In the genomic region with DNA sequence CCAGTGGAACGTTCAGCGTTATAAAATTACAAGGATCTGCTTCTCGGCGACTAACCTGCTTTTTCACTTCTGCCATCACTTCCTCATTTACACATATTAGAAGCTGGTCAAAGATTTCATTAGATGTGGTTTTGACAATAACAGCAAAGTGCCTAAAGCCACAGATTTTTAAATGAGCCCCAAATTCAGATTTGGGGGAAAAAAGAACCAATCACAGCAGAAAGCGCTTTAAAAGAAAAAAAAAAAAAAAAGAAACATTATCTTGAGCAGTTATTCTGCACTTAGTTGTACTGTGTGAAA, we compare ENCODE assay signal across 8 cellular contexts.
DNase-seq lines count a peak whose midpoint lies in the region; ATAC-seq lines count a peak whose summit lies in the region.

No MANE protein-coding gene starts in this region.

- no peaks in the 10 kb centered on the region for H3K27me3 Mint-ChIP-seq in dendritic cell treated with granulocyte-macrophage colony-stimulating factor and Interleukin-4, amounts not matched to agents 40 ng/mL and 50 ng/mL, for 4 days
- peaks cover 11% of the 10 kb centered on the region for H3K27me3 Mint-ChIP-seq in activated T-helper 17 cell treated with anti-CD3 and anti-CD28 coated beads, Interleukin-2, amount 50 U/mL, for 72 hours
- H3K27me3 Mint-ChIP-seq in T-helper 2 cell treated with Interferon-gamma antibody and Interleukin-4, amounts not matched to agents 5 μg/mL and 100 μg/mL, for 36 hours (ENCODE audit: low read depth) = peaks cover under 1% of the 10 kb centered on the region

- H3K36me3 Mint-ChIP-seq in dendritic cell treated with granulocyte-macrophage colony-stimulating factor and Interleukin-4, amounts not matched to agents 40 ng/mL and 50 ng/mL, for 4 days (ENCODE audit: low read depth) = no peaks in the 10 kb centered on the region
- H3K36me3 Mint-ChIP-seq in activated T-helper 17 cell treated with anti-CD3 and anti-CD28 coated beads, Interleukin-2, amount 50 U/mL, for 72 hours (ENCODE audit: low read depth) = no peaks in the 10 kb centered on the region
- no peaks in the 10 kb centered on the region for H3K36me3 Mint-ChIP-seq in T-helper 2 cell treated with Interferon-gamma antibody and Interleukin-4, amounts not matched to agents 5 μg/mL and 100 μg/mL, for 36 hours (ENCODE audit: low read depth)

- peaks cover 15% of the 10 kb centered on the region for H3K4me1 Mint-ChIP-seq in dendritic cell treated with granulocyte-macrophage colony-stimulating factor and Interleukin-4, amounts not matched to agents 40 ng/mL and 50 ng/mL, for 4 days (ENCODE audit: low read depth)
- no peaks in the 10 kb centered on the region for H3K4me1 Mint-ChIP-seq in activated T-helper 17 cell treated with anti-CD3 and anti-CD28 coated beads, Interleukin-2, amount 50 U/mL, for 72 hours
- no peaks in the 10 kb centered on the region for H3K4me1 Mint-ChIP-seq in T-helper 2 cell treated with Interferon-gamma antibody and Interleukin-4, amounts not matched to agents 5 μg/mL and 100 μg/mL, for 36 hours (ENCODE audit: low read depth)

- peak overlapping the region in 6 of 7 experiments; percentile 2 to 38 (median 20) for H3K4me3 ChIP-seq in skin epidermis

- peak overlapping the region; percentile 26 for H3K4me3 Mint-ChIP-seq in dendritic cell treated with granulocyte-macrophage colony-stimulating factor and Interleukin-4, amounts not matched to agents 40 ng/mL and 50 ng/mL, for 4 days
- no peak overlapping the region for H3K4me3 Mint-ChIP-seq in activated T-helper 17 cell treated with anti-CD3 and anti-CD28 coated beads, Interleukin-2, amount 50 U/mL, for 72 hours
- H3K4me3 Mint-ChIP-seq in T-helper 2 cell treated with Interferon-gamma antibody and Interleukin-4, amounts not matched to agents 5 μg/mL and 100 μg/mL, for 36 hours = no peak overlapping the region

- intact Hi-C loops in dendritic cell treated with granulocyte-macrophage colony-stimulating factor and Interleukin-4, amounts not matched to agents 40 ng/mL and 50 ng/mL, for 4 days (cut with micrococcal nuclease) = no loop called here

- ATAC-seq in GM19043 (IDR thresholded peaks at IDR 0.05; ENCODE audit: low read depth, unreplicated experiment) = peak; percentile 53
- ATAC-seq in HG03159 (IDR thresholded peaks at IDR 0.05; ENCODE audit: unreplicated experiment) = peak; percentile 81
- ATAC-seq in activated T-helper 17 cell treated with anti-CD3 and anti-CD28 coated beads, Interleukin-2, amount 50 U/mL, for 72 hours (replicated peaks) = no peak

- DNase-seq in NCI-H524 (lab: John Stamatoyannopoulos, UW) = no peak
- DNase-seq in NCI-H2107 (lab: John Stamatoyannopoulos, UW) = no peak
- no peak for DNase-seq in T-helper 2 cell treated with Interferon-gamma antibody and Interleukin-4, amounts not matched to agents 5 μg/mL and 100 μg/mL, for 36 hours (ENCODE audit: low spot score)

- peak overlapping the region in 19 of 21 experiments; percentile 21 to 92 (median 76) for H3K27ac ChIP-seq in skin epidermis

- no peaks in the 10 kb centered on the region for H3K9me3 Mint-ChIP-seq in dendritic cell treated with granulocyte-macrophage colony-stimulating factor and Interleukin-4, amounts not matched to agents 40 ng/mL and 50 ng/mL, for 4 days
- no peaks in the 10 kb centered on the region for H3K9me3 Mint-ChIP-seq in activated T-helper 17 cell treated with anti-CD3 and anti-CD28 coated beads, Interleukin-2, amount 50 U/mL, for 72 hours
- H3K9me3 Mint-ChIP-seq in T-helper 2 cell treated with Interferon-gamma antibody and Interleukin-4, amounts not matched to agents 5 μg/mL and 100 μg/mL, for 36 hours = no peaks in the 10 kb centered on the region

- peak overlapping the region; percentile 38 for H3K27ac Mint-ChIP-seq in dendritic cell treated with granulocyte-macrophage colony-stimulating factor and Interleukin-4, amounts not matched to agents 40 ng/mL and 50 ng/mL, for 4 days
- no peak overlapping the region for H3K27ac Mint-ChIP-seq in activated T-helper 17 cell treated with anti-CD3 and anti-CD28 coated beads, Interleukin-2, amount 50 U/mL, for 72 hours
- no peak overlapping the region for H3K27ac Mint-ChIP-seq in T-helper 2 cell treated with Interferon-gamma antibody and Interleukin-4, amounts not matched to agents 5 μg/mL and 100 μg/mL, for 36 hours
